ENCODE assay signal across 1 cellular context in the genomic region with DNA sequence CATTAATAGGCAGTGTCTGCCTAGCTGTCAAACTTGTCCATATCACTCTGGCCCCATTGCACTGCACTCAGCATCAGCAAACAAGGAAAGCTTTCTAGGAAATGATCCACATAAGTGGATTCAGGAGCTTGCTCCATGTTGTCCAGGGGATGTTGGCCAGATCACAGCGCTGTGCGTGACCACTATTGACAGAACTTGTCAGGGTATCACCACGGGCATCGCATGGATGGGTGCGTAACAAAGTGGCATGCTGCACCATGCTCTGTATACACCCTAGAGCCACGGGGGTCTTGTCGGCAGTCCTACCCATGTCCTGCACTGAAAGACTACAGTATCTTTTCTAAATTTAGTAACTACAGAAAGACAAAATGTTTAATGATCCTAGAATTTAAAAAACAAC.
TF ChIP-seq lines count a peak whose summit lies in the region.

No MANE protein-coding gene starts in this region.

TF ChIP-seq in HepG2, 621 proteins besides CTCF, POLR2A, EP300 and RAD21:
- TF ChIP-seq BCL6 (CRISPR knock-in tag; IDR thresholded peaks at IDR 0.05) (peak; percentile 61), GTF2F1 (IDR thresholded peaks at IDR 0.05; ENCODE audit: low read length) (no peak), NCOR1 (IDR thresholded peaks at IDR 0.05; ENCODE audit: borderline replicate concordance, low read length) (no peak), CCAR2 (optimal IDR thresholded peaks at IDR 0.05; ENCODE audit: low read depth, low read length) (no peak)
- TF ChIP-seq, protein P1, sequence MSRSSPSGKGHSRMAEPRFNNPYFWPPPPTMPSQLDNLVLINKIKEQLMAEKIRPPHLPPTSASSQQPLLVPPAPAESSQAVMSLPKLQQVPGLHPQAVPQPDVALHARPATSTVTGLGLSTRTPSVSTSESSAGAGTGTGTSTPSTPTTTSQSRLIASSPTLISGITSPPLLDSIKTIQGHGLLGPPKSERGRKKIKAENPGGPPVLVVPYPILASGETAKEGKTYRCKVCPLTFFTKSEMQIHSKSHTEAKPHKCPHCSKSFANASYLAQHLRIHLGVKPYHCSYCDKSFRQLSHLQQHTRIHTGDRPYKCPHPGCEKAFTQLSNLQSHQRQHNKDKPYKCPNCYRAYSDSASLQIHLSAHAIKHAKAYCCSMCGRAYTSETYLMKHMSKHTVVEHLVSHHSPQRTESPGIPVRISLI (CRISPR knock-in tag; IDR thresholded peaks at IDR 0.05; ENCODE audit: borderline replicate concordance) = no peak
